ENCODE assay signal across 19 cellular contexts in the genomic region with DNA sequence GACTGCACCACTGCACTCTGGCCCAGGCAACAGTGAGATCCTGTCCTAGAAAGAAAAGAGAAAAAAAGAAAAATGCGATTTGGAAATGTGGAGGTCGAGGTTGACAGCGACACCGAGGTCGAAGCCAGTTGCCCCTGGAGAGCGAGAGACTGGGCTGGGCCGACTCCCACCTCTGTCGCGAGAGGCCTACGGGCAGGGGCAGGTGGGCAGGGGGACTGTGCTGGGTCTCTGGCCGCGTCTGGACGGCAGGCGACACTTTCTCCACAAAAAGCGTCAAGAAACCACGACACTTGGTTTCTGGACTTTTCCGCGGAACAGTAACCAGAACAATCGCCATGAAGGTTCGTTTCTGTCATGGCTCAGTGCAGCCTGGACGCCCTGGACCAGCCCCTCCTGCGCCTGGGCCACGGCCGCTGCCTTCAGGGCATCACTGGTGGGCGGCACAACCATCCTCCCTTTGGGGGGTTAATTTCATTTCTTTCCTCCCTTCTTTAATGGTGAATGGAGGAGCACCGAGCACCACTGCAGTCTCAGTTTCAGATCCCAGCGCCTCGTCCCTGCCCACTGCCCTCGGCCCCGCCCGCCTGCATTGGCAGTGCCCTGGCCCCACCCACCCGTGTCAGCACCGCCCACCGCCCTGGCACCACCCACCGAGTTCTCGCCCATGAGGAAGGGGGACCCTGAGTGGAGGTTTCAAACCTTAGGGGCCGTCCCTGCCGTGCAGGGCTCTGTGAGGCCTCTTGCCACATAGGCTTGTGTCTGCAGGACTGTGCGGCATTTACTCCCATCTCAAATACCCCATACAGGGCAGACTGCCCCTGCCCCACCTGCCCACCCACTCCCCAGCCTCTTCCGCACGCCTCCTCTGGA. TPM values are rescaled to one million over a fixed set of nuclear protein-coding genes. Genes with fewer than 3 reads are reported as not detected.
DNase-seq lines count a peak whose midpoint lies in the region; ATAC-seq, FAIRE-seq and TF ChIP-seq lines count a peak whose summit lies in the region.
"Had no signal": no experiment of that assay in that cellular context is flagged by ENCODE, and none has a peak within 500 bp of the region (broad histone marks: within the 10 kb centered on the region; RNA-seq: fewer than 3 reads in every experiment).

No MANE protein-coding gene starts in this region.

- H2BK120ac ChIP-seq in trophoblast cell (ENCODE audit: insufficient read depth, low read length, poor library complexity), result no peak overlapping the region

- in situ Hi-C loops in GM12878 (cut with MboI), result no loop called here

- H2BK12ac ChIP-seq in trophoblast cell (ENCODE audit: low read length), result no peak overlapping the region

- no peak overlapping the region for H2BK5ac ChIP-seq in trophoblast cell (ENCODE audit: low read depth, low read length, poor library complexity)

- RAD21 ChIA-PET in GM12878 (lab: Charles Lee; ENCODE audit: unreplicated experiment), result no interaction called here

- TF ChIP-seq RAD21 in GM12878 (IDR thresholded peaks at IDR 0.05; ENCODE audit: insufficient read depth, low read depth, low read length), result no peak

- no TSS peak for BruUV-seq in GM12878 (replicated peaks; lab: Mats Ljungman, UMichigan)

- H4K8ac ChIP-seq in trophoblast cell (ENCODE audit: low read depth, low read length), result no peak overlapping the region

- H3K27me3 ChIP-seq in GM12878 (replicated peaks in 1 of 2; ENCODE audit: control insufficient read depth in 2 of 2, insufficient read depth in 2 of 2, low read length in 1 of 2) (no peaks in the 10 kb centered on the region), psoas muscle (ENCODE audit: insufficient read depth in 3 of 3, low read length in 2 of 3) (no peaks in the 10 kb centered on the region), H7 (ENCODE audit: control insufficient read depth, insufficient read depth, low read length) (no peaks in the 10 kb centered on the region), trophoblast cell (ENCODE audit: insufficient read depth, low read length) (no peaks in the 10 kb centered on the region)
- H3K27me3 ChIP-seq: breast epithelium had no signal

- 83% methylated on average over 35 of the region's 41 CpGs for WGBS in GM12878 (ENCODE audit: insufficient coverage, insufficient replicate concordance, low lambda C conversion rate, missing lambda C conversion rate)
- 87 to 89% (median 89%) methylated on average over 39 to 41 of the region's 41 CpGs for WGBS in psoas muscle, 3 donors
- no CpG with 5 or more reads among the region's 41 CpGs for WGBS in trophoblast cell (ENCODE audit: extremely low coverage, insufficient coverage, insufficient read length)

- no peak overlapping the region for H4K91ac ChIP-seq in trophoblast cell (ENCODE audit: low read depth, low read length)

- H3K9me3 Mint-ChIP-seq in activated naive CD4-positive, alpha-beta T cell treated with anti-CD3 and anti-CD28 coated beads, Interleukin-2, amount 50 U/mL, for 72 hours, result peaks cover 3 to 10% of the 10 kb centered on the region in 2 donors
- H3K9me3 Mint-ChIP-seq in activated naive CD4-positive, alpha-beta T cell treated with anti-CD3 and anti-CD28 coated beads for 36 hours, result peaks cover 8% of the 10 kb centered on the region

- no peak for FAIRE-seq in GM12878 (lab: Jason Lieb, UNC)
- FAIRE-seq: endothelial cell of umbilical vein, H1, TTC549 had no signal

- H3K4me2 ChIP-seq in GM12878 (ENCODE audit: control insufficient read depth, insufficient read depth), result no peak overlapping the region
- no peak overlapping the region for H3K4me2 ChIP-seq in trophoblast cell (ENCODE audit: low read length)

- no peak for TF ChIP-seq POLR2A in GM12878 (IDR thresholded peaks at IDR 0.05; ENCODE audit: low read depth, low read length)

- no peak for TF ChIP-seq EP300 in GM12878 (IDR thresholded peaks at IDR 0.05; ENCODE audit: borderline replicate concordance in 1 of 2, control insufficient read depth in 1 of 2, low read depth in 2 of 2, low read length in 2 of 2)

- peaks cover 14 to 15% of the 10 kb centered on the region in 2 donors for H3K36me3 Mint-ChIP-seq in activated naive CD4-positive, alpha-beta T cell treated with anti-CD3 and anti-CD28 coated beads, Interleukin-2, amount 50 U/mL, for 72 hours
- peaks cover 18% of the 10 kb centered on the region for H3K36me3 Mint-ChIP-seq in activated naive CD4-positive, alpha-beta T cell treated with anti-CD3 and anti-CD28 coated beads for 36 hours (ENCODE audit: low read depth)

- peak overlapping the region in 1 of 2 donors; percentile 89 for H3K27ac Mint-ChIP-seq in activated naive CD4-positive, alpha-beta T cell treated with anti-CD3 and anti-CD28 coated beads, Interleukin-2, amount 50 U/mL, for 72 hours
- H3K27ac Mint-ChIP-seq in activated naive CD4-positive, alpha-beta T cell treated with anti-CD3 and anti-CD28 coated beads for 36 hours, result no peak overlapping the region

- POLR2A ChIA-PET in GM12878 (lab: Charles Lee), result no interaction called here

- no peak overlapping the region for H4K12ac ChIP-seq in trophoblast cell (ENCODE audit: low read depth, low read length)

- no peaks in the 10 kb centered on the region for H3K79me1 ChIP-seq in trophoblast cell (ENCODE audit: low read length)

- no peaks in the 10 kb centered on the region for H3K79me2 ChIP-seq in GM12878 (ENCODE audit: control insufficient read depth, insufficient read depth, low read length)
- no peaks in the 10 kb centered on the region for H3K79me2 ChIP-seq in trophoblast cell (ENCODE audit: control insufficient read depth, insufficient read depth, low read length, poor library complexity)

- TF ChIP-seq CTCF in GM12878 (IDR thresholded peaks at IDR 0.05 in 2 of 3, conservative IDR thresholded peaks at IDR 0.05 in 1 of 3; ENCODE audit: control insufficient read depth in 2 of 3, extremely low read depth in 1 of 3, insufficient read depth in 1 of 3, low read depth in 3 of 3, low read length in 3 of 3), result no peak
- no peak for TF ChIP-seq CTCF in psoas muscle (IDR thresholded peaks at IDR 0.05)

- H3K27me3 Mint-ChIP-seq in activated naive CD4-positive, alpha-beta T cell treated with anti-CD3 and anti-CD28 coated beads for 36 hours (ENCODE audit: low read depth), result no peaks in the 10 kb centered on the region
- H3K27me3 Mint-ChIP-seq: IgD-negative memory B cell had no signal

- no peak overlapping the region for H3K23ac ChIP-seq in trophoblast cell (ENCODE audit: low read length)

- H3K4me1 Mint-ChIP-seq in activated naive CD4-positive, alpha-beta T cell treated with anti-CD3 and anti-CD28 coated beads for 36 hours (ENCODE audit: low read depth), result no peaks in the 10 kb centered on the region

- no peaks in the 10 kb centered on the region for H4K20me1 ChIP-seq in GM12878 (ENCODE audit: control insufficient read depth, insufficient read depth)

- peak; percentile 4 to 16 for ATAC-seq in activated naive CD4-positive, alpha-beta T cell treated with anti-CD3 and anti-CD28 coated beads, Interleukin-2, amount 50 U/mL, for 72 hours
- ATAC-seq in GM12878, result peak; percentile 60
- no peak for ATAC-seq in psoas muscle

- SMC1A ChIA-PET in GM12878 (lab: Charles Lee; ENCODE audit: uncharacterized antibody, unreplicated experiment), result no interaction called here

- H3K4me3 ChIP-seq in GM12878, result no peak overlapping the region
- H3K4me3 ChIP-seq in psoas muscle, result no peak overlapping the region
- no peak overlapping the region for H3K4me3 ChIP-seq in H7 (ENCODE audit: insufficient read depth, low read depth, low read length)
- no peak overlapping the region for H3K4me3 ChIP-seq in trophoblast cell (ENCODE audit: low read depth, low read length)
- H3K4me3 ChIP-seq: breast epithelium had no signal

- no peak overlapping the region for H3K9ac ChIP-seq in GM12878 (ENCODE audit: control insufficient read depth, insufficient read depth, low read length)
- no peak overlapping the region for H3K9ac ChIP-seq in trophoblast cell (ENCODE audit: low read length)

- CTCF ChIA-PET in activated naive CD4-positive, alpha-beta T cell treated with anti-CD3 and anti-CD28 coated beads for 36 hours (lab: Charles Lee), result no interaction called here
- CTCF ChIA-PET in GM12878 (lab: Yijun Ruan, JAX), result no interaction called here

- H3K27ac ChIP-seq in GM12878 (ENCODE audit: control insufficient read depth, insufficient read depth) (no peak overlapping the region), psoas muscle (no peak overlapping the region), trophoblast cell (ENCODE audit: low read depth, low read length) (no peak overlapping the region)
- H3K27ac ChIP-seq: breast epithelium had no signal

- H2AFZ ChIP-seq in GM12878 (ENCODE audit: control insufficient read depth, low read depth, low read length) (no peak overlapping the region), trophoblast cell (ENCODE audit: insufficient read depth, low read length, poor library complexity) (no peak overlapping the region)

- peaks cover 0 to 2% of the 10 kb centered on the region in 2 experiments; a peak in 2 of 4 replicates for H3K36me3 ChIP-seq in GM12878 (ENCODE audit: control insufficient read depth in 2 of 2, insufficient read depth in 2 of 2, low read length in 1 of 2)
- H3K36me3 ChIP-seq in psoas muscle (ENCODE audit: insufficient read depth in 1 of 2, low read depth in 1 of 2), result peaks cover 0 to 36% of the 10 kb centered on the region in 2 donors
- peaks cover 1% of the 10 kb centered on the region; the same call in 1 of the 2 replicates for H3K36me3 ChIP-seq in H7 (replicated peaks; ENCODE audit: control insufficient read depth, insufficient read depth, low read length)
- H3K36me3 ChIP-seq in trophoblast cell (ENCODE audit: control insufficient read depth in 1 of 2, insufficient read depth in 2 of 2, low read length in 2 of 2), result peaks cover 5 to 15% of the 10 kb centered on the region in 2 experiments
- H3K36me3 ChIP-seq: breast epithelium had no signal

- H3K4me1 ChIP-seq in GM12878 (ENCODE audit: control insufficient read depth, insufficient read depth, low read length), result no peaks in the 10 kb centered on the region
- peaks cover 22% of the 10 kb centered on the region for H3K4me1 ChIP-seq in psoas muscle
- H3K4me1 ChIP-seq in trophoblast cell (ENCODE audit: control insufficient read depth in 1 of 2, insufficient read depth in 2 of 2, low read length in 2 of 2), result peaks cover 21 to 22% of the 10 kb centered on the region in 2 experiments

- no peak overlapping the region for H3K14ac ChIP-seq in trophoblast cell (ENCODE audit: low read length)

- H3K18ac ChIP-seq in trophoblast cell (ENCODE audit: low read length), result no peak overlapping the region

- no peak overlapping the region for H2AK5ac ChIP-seq in trophoblast cell (ENCODE audit: low read length)

- H3K4me3 Mint-ChIP-seq in activated naive CD4-positive, alpha-beta T cell treated with anti-CD3 and anti-CD28 coated beads for 36 hours, result no peak overlapping the region
- H3K4me3 Mint-ChIP-seq: IgD-negative memory B cell had no signal

- no peak overlapping the region for H3K4ac ChIP-seq in trophoblast cell (ENCODE audit: low read depth, low read length)

- intact Hi-C loops in activated naive CD4-positive, alpha-beta T cell treated with anti-CD3 and anti-CD28 coated beads for 36 hours (cut with micrococcal nuclease), result no loop called here
- intact Hi-C loops in GM12878 (cut with micrococcal nuclease; ENCODE audit: unreplicated experiment) (no loop called here), psoas muscle (cut with DNase I) (no loop called here)

- DNase-seq in activated naive CD4-positive, alpha-beta T cell treated with anti-CD3 and anti-CD28 coated beads, Interleukin-2, amount 50 U/mL, for 72 hours (ENCODE audit: low spot score in 2 of 2), result no peak
- no peak for DNase-seq in activated naive CD4-positive, alpha-beta T cell treated with anti-CD3 and anti-CD28 coated beads for 36 hours
- peak; percentile 48 to 52 for DNase-seq in NOMO-1 (lab: John Stamatoyannopoulos, UW; ENCODE audit: unreplicated experiment in 2 of 2)
- DNase-seq in GM12878 (ENCODE audit: low read depth, low spot score), result no peak
- DNase-seq in psoas muscle, result peak; percentile 12 to 49
- DNase-seq in DMS153 (lab: John Stamatoyannopoulos, UW), result no peak
- no peak for DNase-seq in H7
- DNase-seq in trophoblast cell, result no peak
- DNase-seq: activated CD4-positive, alpha-beta T cell treated with anti-CD3 and anti-CD28 coated beads, Interleukin-2, amount 50 U/mL, for 4 hours; activated T-cell treated with anti-CD3 and anti-CD28 coated beads for 4 hours; hypothalamus; NCI-H1092 had no signal

- H3K9me3 ChIP-seq in GM12878 (replicated peaks; ENCODE audit: control insufficient read depth, insufficient read depth, low read length), result peaks cover 6% of the 10 kb centered on the region; the same call in 1 of the 3 replicates
- peaks cover 18% of the 10 kb centered on the region for H3K9me3 ChIP-seq in psoas muscle
- peaks cover 5% of the 10 kb centered on the region for H3K9me3 ChIP-seq in trophoblast cell (ENCODE audit: insufficient read depth, low read depth, low read length)

RNA-seq across cellular contexts. Expression of gene CDH15, which starts 18.5 kb away (rescaled TPM):
- under 1 TPM in 1 of 2 donors, not detected in 1; 0.75 TPM for total RNA-seq in activated naive CD4-positive, alpha-beta T cell treated with anti-CD3 and anti-CD28 coated beads, Interleukin-2, amount 50 U/mL, for 72 hours
- total RNA-seq in activated naive CD4-positive, alpha-beta T cell treated with anti-CD3 and anti-CD28 coated beads for 36 hours, result not detected
- not detected in 2 replicates for total RNA-seq in GM12878 (2013; cell fraction: nucleolus; rRNA removed)
- total RNA-seq in GM12878 (2014; rRNA removed) (0.06 TPM in 1 of 2 replicates, not detected in the other), GM12878 (2014; rRNA removed; fragmentation: Illumina TruSeq; extraction: Trizol) (not detected in 2 replicates), GM12878 (2021) (not detected in 2 replicates), psoas muscle (10 to 100 TPM; 36.7 to 62.8 (median 51.1) TPM)
- polyA plus RNA-seq in GM12878 (2011; ENCODE audit: low read depth), result not detected
- polyA plus RNA-seq in GM12878 (2011; rRNA removed) (not detected in 2 replicates), GM12878 (2014; fragmentation: Illumina TruSeq; extraction: Trizol) (not detected in 2 replicates), GM12878 (2014; fragmentation: Nextera tagmentation; extraction: Ambion mirVana) (under 1 TPM in 1 of 2 experiments, not detected in 1; 0.02 TPM), GM12878 (2014; rRNA removed) (0.05 TPM in 1 of 2 replicates, not detected in the other), GM12878 (2016; fragmentation: Nextera tagmentation; extraction: Ambion mirVana) (not detected), psoas muscle (10 to 100 TPM; 18.0 to 32.9 (median 19.9) TPM)
- not detected in 2 replicates for polyA plus RNA-seq in GM12878 (2011; cell fraction: cytosol; rRNA removed)
- not detected in 2 replicates for polyA plus RNA-seq in GM12878 (2011; cell fraction: nucleus; rRNA removed)
- 0.20 TPM in 1 of 2 replicates, not detected in the other for polyA plus RNA-seq in GM12878 (2012)
- polyA minus RNA-seq in GM12878 (2011; rRNA and poly(A)+ RNA removed), result not detected in 2 replicates
- not detected in 2 replicates for polyA minus RNA-seq in GM12878 (2011; cell fraction: cytosol; rRNA and poly(A)+ RNA removed)
- not detected in 2 replicates for polyA minus RNA-seq in GM12878 (2011; cell fraction: nucleus; rRNA and poly(A)+ RNA removed)
- total RNA-seq in H7 (2014; rRNA removed; shearing (Covaris generic)), result 0.07 and 0.10 TPM in 2 replicates
- polyA plus RNA-seq in trophoblast cell (2013), result 0.07 and 0.10 TPM in 2 replicates
- total RNA-seq: breast epithelium, endothelial cell of umbilical vein had no signal
- polyA plus RNA-seq: IgD-negative memory B cell had no signal

RNA-seq across cellular contexts. Expression of gene SLC22A31, which starts 47.3 kb away (rescaled TPM):
- total RNA-seq in activated naive CD4-positive, alpha-beta T cell treated with anti-CD3 and anti-CD28 coated beads, Interleukin-2, amount 50 U/mL, for 72 hours, result 1 to 10 TPM; 1.6 to 3.7 TPM
- total RNA-seq in activated naive CD4-positive, alpha-beta T cell treated with anti-CD3 and anti-CD28 coated beads for 36 hours, result under 1 TPM; 0.31 to 0.64 TPM
- not detected in 2 replicates for total RNA-seq in GM12878 (2013; cell fraction: nucleolus; rRNA removed)
- total RNA-seq in GM12878 (2014; rRNA removed) (not detected in 2 replicates), GM12878 (2014; rRNA removed; fragmentation: Illumina TruSeq; extraction: Trizol) (not detected in 2 replicates), GM12878 (2021) (0.19 TPM in 1 of 2 replicates, not detected in the other), psoas muscle (not detected)
- polyA plus RNA-seq in GM12878 (2011; ENCODE audit: low read depth), result not detected
- polyA plus RNA-seq in GM12878 (2011; rRNA removed) (0.20 and 0.23 TPM in 2 replicates), GM12878 (2014; fragmentation: Illumina TruSeq; extraction: Trizol) (not detected in 2 replicates), GM12878 (2014; fragmentation: Nextera tagmentation; extraction: Ambion mirVana) (not detected), GM12878 (2014; rRNA removed) (0.24 and 0.27 TPM in 2 replicates), GM12878 (2016; fragmentation: Nextera tagmentation; extraction: Ambion mirVana) (under 1 TPM in 1 of 2 experiments, not detected in 1; 0.13 TPM), psoas muscle (under 1 TPM in 1 of 3 donors, not detected in 2; 0.03 TPM)
- polyA plus RNA-seq in GM12878 (2011; cell fraction: cytosol; rRNA removed), result 0.75 and 0.94 TPM in 2 replicates
- polyA plus RNA-seq in GM12878 (2011; cell fraction: nucleus; rRNA removed), result 12.2 and 13.6 TPM in 2 replicates
- polyA plus RNA-seq in GM12878 (2012), result not detected in 2 replicates
- polyA minus RNA-seq in GM12878 (2011; rRNA and poly(A)+ RNA removed), result 0.52 TPM in 1 of 2 replicates, not detected in the other
- not detected in 2 replicates for polyA minus RNA-seq in GM12878 (2011; cell fraction: cytosol; rRNA and poly(A)+ RNA removed)
- polyA minus RNA-seq in GM12878 (2011; cell fraction: nucleus; rRNA and poly(A)+ RNA removed), result 0.96 TPM in 1 of 2 replicates, not detected in the other
- 0.81 and 1.9 TPM in 2 replicates for total RNA-seq in H7 (2014; rRNA removed; shearing (Covaris generic))
- polyA plus RNA-seq in trophoblast cell (2013), result 2.1 and 2.2 TPM in 2 replicates
- total RNA-seq: breast epithelium, endothelial cell of umbilical vein, NCI-H460, urinary bladder had no signal
- polyA plus RNA-seq: IgD-negative memory B cell had no signal

RNA-seq across cellular contexts. Expression of gene ACSF3, which starts 59.4 kb away (rescaled TPM):
- total RNA-seq in activated naive CD4-positive, alpha-beta T cell treated with anti-CD3 and anti-CD28 coated beads, Interleukin-2, amount 50 U/mL, for 72 hours, result 10 to 100 TPM; 33.1 to 59.9 TPM
- total RNA-seq in activated naive CD4-positive, alpha-beta T cell treated with anti-CD3 and anti-CD28 coated beads for 36 hours, result 10 to 100 TPM; 26.1 to 26.7 TPM
- 60.4 and 72.7 TPM in 2 replicates for total RNA-seq in GM12878 (2013; cell fraction: nucleolus; rRNA removed)
- total RNA-seq in GM12878 (2014; rRNA removed), result 30.9 and 32.8 TPM in 2 replicates
- total RNA-seq in GM12878 (2014; rRNA removed; fragmentation: Illumina TruSeq; extraction: Trizol), result 18.5 and 20.7 TPM in 2 replicates
- 36.1 and 43.8 TPM in 2 replicates for total RNA-seq in GM12878 (2021)
- 7.5 TPM for polyA plus RNA-seq in GM12878 (2011; ENCODE audit: low read depth)
- 15.1 and 17.8 TPM in 2 replicates for polyA plus RNA-seq in GM12878 (2011; rRNA removed)
- polyA plus RNA-seq in GM12878 (2011; cell fraction: cytosol; rRNA removed), result 18.1 and 23.3 TPM in 2 replicates
- polyA plus RNA-seq in GM12878 (2011; cell fraction: nucleus; rRNA removed), result 28.8 and 39.9 TPM in 2 replicates
- polyA plus RNA-seq in GM12878 (2012), result 23.9 and 24.2 TPM in 2 replicates
- polyA plus RNA-seq in GM12878 (2014; fragmentation: Illumina TruSeq; extraction: Trizol), result 15.6 and 16.9 TPM in 2 replicates
- polyA plus RNA-seq in GM12878 (2014; fragmentation: Nextera tagmentation; extraction: Ambion mirVana), result 1 to 10 TPM; 1.0 to 3.5 TPM
- 36.8 and 39.3 TPM in 2 replicates for polyA plus RNA-seq in GM12878 (2014; rRNA removed)
- 10 to 100 TPM; 35.0 to 44.4 TPM for polyA plus RNA-seq in GM12878 (2016; fragmentation: Nextera tagmentation; extraction: Ambion mirVana)
- 16.5 and 25.4 TPM in 2 replicates for polyA minus RNA-seq in GM12878 (2011; rRNA and poly(A)+ RNA removed)
- polyA minus RNA-seq in GM12878 (2011; cell fraction: cytosol; rRNA and poly(A)+ RNA removed), result 18.8 and 21.5 TPM in 2 replicates
- polyA minus RNA-seq in GM12878 (2011; cell fraction: nucleus; rRNA and poly(A)+ RNA removed), result 13.2 and 18.4 TPM in 2 replicates
- total RNA-seq in psoas muscle, result 10 to 100 TPM; 16.2 to 26.5 (median 19.1) TPM
- polyA plus RNA-seq in psoas muscle, result 10 to 100 TPM; 13.4 to 15.5 (median 13.5) TPM
- total RNA-seq in H7 (2014; rRNA removed; shearing (Covaris generic)), result 20.2 and 24.0 TPM in 2 replicates
- 8.7 and 8.8 TPM in 2 replicates for polyA plus RNA-seq in trophoblast cell (2013)

Comparison
In these comparisons a context has a peak if more than half of its experiments do, and no peak if none do; other contexts are left out.
1. ATAC-seq: peak in activated naive CD4-positive, alpha-beta T cell treated with anti-CD3 and anti-CD28 coated beads, Interleukin-2, amount 50 U/mL, for 72 hours (2 of 2) and GM12878 (single experiment); none in psoas muscle (0 of 4).
2. DNase-seq: peak in NOMO-1 (2 of 2) and psoas muscle (2 of 2); none in activated naive CD4-positive, alpha-beta T cell treated with anti-CD3 and anti-CD28 coated beads, Interleukin-2, amount 50 U/mL, for 72 hours (0 of 2), activated naive CD4-positive, alpha-beta T cell treated with anti-CD3 and anti-CD28 coated beads for 36 hours (single experiment), GM12878 (single experiment), DMS153 (single experiment), H7 (single experiment) and trophoblast cell (0 of 2).
3. RNA of gene CDH15, which starts 18.5 kb away (total RNA-seq): 36.7 to 62.8 TPM in psoas muscle; 0.75 TPM in activated naive CD4-positive, alpha-beta T cell treated with anti-CD3 and anti-CD28 coated beads, Interleukin-2, amount 50 U/mL, for 72 hours, 0.07 to 0.10 TPM in H7, 0.06 TPM in GM12878 and not detected in activated naive CD4-positive, alpha-beta T cell treated with anti-CD3 and anti-CD28 coated beads for 36 hours; every median in the first group is over 10 times any median in the second.